ENCODE assay signal across 13 cellular contexts in genomic region chr10:35416628-35417625, GRCh38.
DNase-seq lines count a peak whose midpoint lies in the region; ATAC-seq, FAIRE-seq and TF ChIP-seq lines count a peak whose summit lies in the region.
"Had no signal": no experiment of that assay in that cellular context is flagged by ENCODE, and none has a peak within 500 bp of the region (broad histone marks: within the 10 kb centered on the region; RNA-seq: fewer than 3 reads in every experiment).

No MANE protein-coding gene starts in this region.

- POLR2A ChIA-PET in OCI-LY7 (lab: Charles Lee), result interaction anchor here (0.6 to 1.6 kb wide), 4 partner anchors 10 to 1515 kb away, joined by 3 to 5 read pairs (median 3); no protein-coding TSS in a partner anchor
- POLR2A ChIA-PET in HepG2 (lab: Yijun Ruan, JAX), result no interaction called here

- H3K4me3 ChIP-seq in BLaER1 (no peak overlapping the region), OCI-LY7 (ENCODE audit: low read depth, low read length, poor library complexity, severe bottlenecking) (no peak overlapping the region), HepG2 (replicated peaks in 1 of 3; ENCODE audit: insufficient read depth in 1 of 3, low read depth in 2 of 3, low read length in 3 of 3) (no peak overlapping the region)

- intact Hi-C loops in OCI-LY7 (cut with micrococcal nuclease; ENCODE audit: unreplicated experiment), result no loop called here
- intact Hi-C loops in HepG2 (cut with micrococcal nuclease; ENCODE audit: unreplicated experiment), result no loop called here

- H3K9ac ChIP-seq in BLaER1 (no peak overlapping the region), HepG2 (ENCODE audit: insufficient read depth, low read depth, low read length) (no peak overlapping the region)

- ATAC-seq in HG03354 (IDR thresholded peaks at IDR 0.05; ENCODE audit: poor library complexity, severe bottlenecking, unreplicated experiment) (peak; percentile 73), HepG2 (0 out of 3 replicates have a peak, but pooled peaks have one; percentile 19), HG02610 (IDR thresholded peaks at IDR 0.05; ENCODE audit: unreplicated experiment) (no peak), HG02938 (IDR thresholded peaks at IDR 0.05; ENCODE audit: unreplicated experiment) (no peak)
- ATAC-seq: HCT116 had no signal

- H3K4me2 ChIP-seq in BLaER1, result peak overlapping the region; percentile 36
- no peak overlapping the region for H3K4me2 ChIP-seq in OCI-LY7 (ENCODE audit: low read length)
- no peak overlapping the region for H3K4me2 ChIP-seq in HepG2 (ENCODE audit: low read depth, low read length)

- no peaks in the 10 kb centered on the region for H3K9me3 ChIP-seq in BLaER1
- no peaks in the 10 kb centered on the region for H3K9me3 ChIP-seq in OCI-LY7 (ENCODE audit: low read length)
- no peaks in the 10 kb centered on the region for H3K9me3 ChIP-seq in HepG2 (ENCODE audit: low read length)

- TF ChIP-seq RAD21 in HepG2 (CRISPR knock-in tag; IDR thresholded peaks at IDR 0.05), result no peak

- no peaks in the 10 kb centered on the region for H3K36me3 ChIP-seq in BLaER1
- H3K36me3 ChIP-seq in OCI-LY7 (ENCODE audit: insufficient read depth, low read length), result no peaks in the 10 kb centered on the region
- H3K36me3 ChIP-seq in HepG2 (replicated peaks in 1 of 2; ENCODE audit: control insufficient read depth in 1 of 2, insufficient read depth in 2 of 2, low read length in 2 of 2), result no peaks in the 10 kb centered on the region

- no peaks in the 10 kb centered on the region for H3K27me3 ChIP-seq in BLaER1
- H3K27me3 ChIP-seq in HepG2 (ENCODE audit: control insufficient read depth in 1 of 2, insufficient read depth in 2 of 2, low read length in 2 of 2), result no peaks in the 10 kb centered on the region

- TF ChIP-seq CTCF in OCI-LY7 (conservative IDR thresholded peaks at IDR 0.05; ENCODE audit: low read length) (no peak), HepG2 (CRISPR knock-in tag; IDR thresholded peaks at IDR 0.05) (peak; percentile 16; the same call in 1 of the 2 replicates)

- BruUV-seq in OCI-LY7 (replicated peaks; lab: Mats Ljungman, UMichigan), result no TSS peak
- BruUV-seq in HepG2 (replicated peaks; lab: Mats Ljungman, UMichigan), result no TSS peak

- H2AFZ ChIP-seq in OCI-LY7 (ENCODE audit: low read length), result no peak overlapping the region
- no peak overlapping the region for H2AFZ ChIP-seq in HepG2 (ENCODE audit: low read length)

- H3K79me2 ChIP-seq in OCI-LY7 (ENCODE audit: insufficient read depth, low read depth, low read length) (peaks cover 16% of the 10 kb centered on the region; the same call in 1 of the 2 replicates), HepG2 (ENCODE audit: insufficient read depth, low read length) (peaks cover 94% of the 10 kb centered on the region)

- in situ Hi-C loops in HepG2 (cut with HindIII; ENCODE audit: extremely low pct_ligation_motif_present, low pct_unique_long_range_greater_than_20kb), result no loop called here

- H4K20me1 ChIP-seq in BLaER1 (peaks cover 100% of the 10 kb centered on the region), OCI-LY7 (ENCODE audit: insufficient read depth, low read length) (peaks cover 12% of the 10 kb centered on the region), HepG2 (ENCODE audit: insufficient read depth, low read length) (peaks cover under 1% of the 10 kb centered on the region; the same call in 1 of the 2 replicates)

- no peak for FAIRE-seq in HepG2 (lab: Jason Lieb, UNC)
- FAIRE-seq: bronchial epithelial cell, GM18507 had no signal

- CTCF ChIA-PET in OCI-LY7 (lab: Charles Lee; ENCODE audit: unreplicated experiment), result no interaction called here
- CTCF ChIA-PET in HepG2 (lab: Yijun Ruan, JAX; ENCODE audit: low intra/inter-chr PET ratio, low total read pairs), result no interaction called here

- TF ChIP-seq EP300 in HepG2 (IDR thresholded peaks at IDR 0.05; ENCODE audit: low read depth in 2 of 2, low read length in 2 of 2), result no peak
- no peak for TF ChIP-seq EP300 in HepG2 (CRISPR knock-in tag; IDR thresholded peaks at IDR 0.05; ENCODE audit: borderline replicate concordance)

- no peak overlapping the region for H3K27ac ChIP-seq in BLaER1
- H3K27ac ChIP-seq in OCI-LY7 (ENCODE audit: low read depth, low read length, poor library complexity, severe bottlenecking), result no peak overlapping the region
- H3K27ac ChIP-seq in HepG2 (ENCODE audit: extremely low read length, insufficient read depth, low read length), result no peak overlapping the region

- peaks cover 31% of the 10 kb centered on the region for H3K4me1 ChIP-seq in BLaER1
- peaks cover 15% of the 10 kb centered on the region for H3K4me1 ChIP-seq in OCI-LY7 (ENCODE audit: insufficient read depth, low read length, poor library complexity, severe bottlenecking)
- H3K4me1 ChIP-seq in HepG2 (ENCODE audit: insufficient read depth, low read length), result peaks cover 57% of the 10 kb centered on the region

- DNase-seq in OCI-LY7 (ENCODE audit: low spot score), result peak; percentile 21
- DNase-seq in HepG2 (ENCODE audit: low spot score), result no peak
- DNase-seq in C1 segment of cervical spinal cord (lab: John Stamatoyannopoulos, UW), result no peak
- DNase-seq in stimulated activated CD4-positive, alpha-beta T cell treated with anti-CD3 and anti-CD28 coated beads, Interleukin-2, amount 100 ng/mL, for 24 hours, result no peak
- DNase-seq: activated CD4-positive, alpha-beta T cell treated with anti-CD3 and anti-CD28 coated beads, Interleukin-2, amount 50 U/mL, for 4 hours; nucleus accumbens had no signal

- H3K9me2 ChIP-seq in OCI-LY7 (ENCODE audit: insufficient read depth, low read length), result no peaks in the 10 kb centered on the region

- no peak for TF ChIP-seq POLR2A in HepG2 (IDR thresholded peaks at IDR 0.05; ENCODE audit: insufficient read depth in 1 of 2, low read depth in 2 of 2, low read length in 2 of 2)

- 90% methylated on average over 9 of the region's 9 CpGs for WGBS in HepG2 (ENCODE audit: low lambda C conversion rate)

TF ChIP-seq in HepG2, 621 proteins besides CTCF, POLR2A, EP300 and RAD21:
- TF ChIP-seq SKI (IDR thresholded peaks at IDR 0.05; ENCODE audit: partially characterized antibody) (no peak), STAG1 (CRISPR knock-in tag; IDR thresholded peaks at IDR 0.05) (0 out of 2 replicates have a peak, but pooled peaks have one; percentile 9), ZNF629 (CRISPR knock-in tag; conservative IDR thresholded peaks at IDR 0.05) (peak; percentile 54; the same call in 1 of the 2 replicates), TIGD3 (CRISPR knock-in tag; IDR thresholded peaks at IDR 0.05; ENCODE audit: borderline replicate concordance) (no peak)

Comparison
In these comparisons a context has a peak if more than half of its experiments do, and no peak if none do; other contexts are left out.
1. ATAC-seq: peak in HG03354 (single experiment) and HepG2 (single experiment); none in HG02610 (single experiment) and HG02938 (single experiment).